ENCODE assay signal across 8 cellular contexts in genomic region chr12:131295559-131295958, GRCh38.
DNase-seq lines count a peak whose midpoint lies in the region; TF ChIP-seq lines count a peak whose summit lies in the region.
"Not testable (repeated sequence)": the region's sequence is repeated elsewhere in the genome, so short reads cannot be mapped to it uniquely, and the experiment has no call there.

No MANE protein-coding gene starts in this region.

- CTCF ChIA-PET in activated CD4-positive, alpha-beta memory T cell treated with anti-CD3 and anti-CD28 coated beads, Interleukin-2, amount 10 ng/mL, durations not matched to agents 7 days and 5 days (lab: Charles Lee) = not testable (repeated sequence)

- not testable (repeated sequence) for TF ChIP-seq EP300 in esophagus muscularis mucosa (IDR thresholded peaks at IDR 0.05)

- not testable (repeated sequence) for H3K9me3 ChIP-seq in esophagus muscularis mucosa, spleen

- TF ChIP-seq CTCF in esophagus muscularis mucosa (IDR thresholded peaks at IDR 0.05); spleen (IDR thresholded peaks at IDR 0.05 in 8 of 11, conservative IDR thresholded peaks at IDR 0.05 in 3 of 11): not testable (repeated sequence)

- peak; percentile 5 for DNase-seq in activated CD4-positive, alpha-beta memory T cell treated with anti-CD3 and anti-CD28 coated beads, Interleukin-2, amount 10 ng/mL, durations not matched to agents 7 days and 5 days
- peak; percentile 6 to 11 for DNase-seq in activated T-cell treated with anti-CD3 and anti-CD28 coated beads, Interleukin-2, amount 50 U/mL, for 48 hours
- DNase-seq in dedifferentiated amniotic fluid mesenchymal stem cell (ENCODE audit: extremely low spot score) = peak; percentile 13
- DNase-seq in esophagus muscularis mucosa (ENCODE audit: extremely low spot score) = peak; percentile 53
- peak; percentile 54 for DNase-seq in islet precursor cell
- DNase-seq in mesenteric fat pad (ENCODE audit: low spot score) = peak; percentile 83
- DNase-seq in posterior vena cava (ENCODE audit: low spot score) = peak; percentile 53
- peak; percentile 38 for DNase-seq in spleen

- POLR2A ChIA-PET in activated CD4-positive, alpha-beta memory T cell treated with anti-CD3 and anti-CD28 coated beads, Interleukin-2, amount 10 ng/mL, durations not matched to agents 7 days and 5 days (lab: Charles Lee) = not testable (repeated sequence)

- not testable (repeated sequence) for H3K36me3 Mint-ChIP-seq in activated CD4-positive, alpha-beta memory T cell treated with anti-CD3 and anti-CD28 coated beads, Interleukin-2, amount 10 ng/mL, durations not matched to agents 7 days and 5 days (ENCODE audit: low read depth)

- H3K36me3 ChIP-seq in esophagus muscularis mucosa, spleen: not testable (repeated sequence)

- H3K27me3 ChIP-seq in esophagus muscularis mucosa; spleen (replicated peaks in 1 of 7): not testable (repeated sequence)

- 88% methylated on average over 16 of the region's 17 CpGs for WGBS in esophagus muscularis mucosa
- 92 to 95% (median 93%) methylated on average over 13 to 15 of the region's 17 CpGs for WGBS in spleen, 5 donors

- H3K27me3 Mint-ChIP-seq in activated CD4-positive, alpha-beta memory T cell treated with anti-CD3 and anti-CD28 coated beads, Interleukin-2, amount 10 ng/mL, durations not matched to agents 7 days and 5 days = not testable (repeated sequence)

- intact Hi-C loops in esophagus muscularis mucosa (cut with DNase I) = not testable (repeated sequence)
- intact Hi-C loops in posterior vena cava (cut with DNase I) (loop anchor here in 1 of 2 donors (5.0 kb wide), 1 partner anchor 372 kb away; no protein-coding TSS in a partner anchor), spleen (cut with DNase I; ENCODE audit: low total_unique reads) (loop anchor here (10.0 kb wide), 1 partner anchor 369 kb away; no protein-coding TSS in a partner anchor)

- not testable (repeated sequence) for H3K27ac ChIP-seq in esophagus muscularis mucosa (replicated peaks in 1 of 4); spleen

- H3K4me1 ChIP-seq in esophagus muscularis mucosa, spleen: not testable (repeated sequence)

- not testable (repeated sequence) for H3K27ac Mint-ChIP-seq in activated CD4-positive, alpha-beta memory T cell treated with anti-CD3 and anti-CD28 coated beads, Interleukin-2, amount 10 ng/mL, durations not matched to agents 7 days and 5 days

- H3K9me3 Mint-ChIP-seq in activated CD4-positive, alpha-beta memory T cell treated with anti-CD3 and anti-CD28 coated beads, Interleukin-2, amount 10 ng/mL, durations not matched to agents 7 days and 5 days = not testable (repeated sequence)

- not testable (repeated sequence) for H3K4me3 ChIP-seq in esophagus muscularis mucosa, spleen

- H3K4me1 Mint-ChIP-seq in activated CD4-positive, alpha-beta memory T cell treated with anti-CD3 and anti-CD28 coated beads, Interleukin-2, amount 10 ng/mL, durations not matched to agents 7 days and 5 days = not testable (repeated sequence)

- H3K4me3 Mint-ChIP-seq in activated CD4-positive, alpha-beta memory T cell treated with anti-CD3 and anti-CD28 coated beads, Interleukin-2, amount 10 ng/mL, durations not matched to agents 7 days and 5 days = not testable (repeated sequence)

- not testable (repeated sequence) for TF ChIP-seq POLR2A in esophagus muscularis mucosa (IDR thresholded peaks at IDR 0.05; ENCODE audit: low read depth); spleen (IDR thresholded peaks at IDR 0.05)

Comparison
In these comparisons a context has a peak if more than half of its experiments do, and no peak if none do; other contexts are left out.
1. DNase-seq: peak in every context shown above with its lines; median percentile 83 in mesenteric fat pad; 54 in islet precursor cell; 53 in esophagus muscularis mucosa; 53 in posterior vena cava; 38 in spleen; 13 in dedifferentiated amniotic fluid mesenchymal stem cell; 8 in activated T-cell treated with anti-CD3 and anti-CD28 coated beads, Interleukin-2, amount 50 U/mL, for 48 hours; 5 in activated CD4-positive, alpha-beta memory T cell treated with anti-CD3 and anti-CD28 coated beads, Interleukin-2, amount 10 ng/mL, durations not matched to agents 7 days and 5 days.